Comparison of ENCODE assay signal across 17 cellular contexts in genomic region chr12:64752833-64753238, GRCh38. TPM values are rescaled to one million over a fixed set of nuclear protein-coding genes. Genes with fewer than 3 reads are reported as not detected.
DNase-seq lines count a peak whose midpoint lies in the region; ATAC-seq, FAIRE-seq and TF ChIP-seq lines count a peak whose summit lies in the region.
"Had no signal": no experiment of that assay in that cellular context is flagged by ENCODE, and none has a peak within 500 bp of the region (broad histone marks: within the 10 kb centered on the region; RNA-seq: fewer than 3 reads in every experiment).

No MANE protein-coding gene starts in this region.

- H3K4me3 Mint-ChIP-seq in T-helper 2 cell treated with Interferon-gamma antibody and Interleukin-4, amounts not matched to agents 5 μg/mL and 100 μg/mL, for 36 hours: peak overlapping the region; percentile 55

- H3K9ac ChIP-seq in endothelial cell of umbilical vein (replicated peaks; ENCODE audit: extremely low read depth, insufficient read depth, low read length): peak overlapping the region; percentile 11
- H3K9ac ChIP-seq: BLaER1 had no signal

- 72 to 85% (median 79%) methylated on average over 4 of the region's 4 CpGs for WGBS in psoas muscle, 3 donors

- H3K4me1 ChIP-seq in endothelial cell of umbilical vein (ENCODE audit: control insufficient read depth, extremely low read depth, insufficient read depth, low read length) (peaks cover 37% of the 10 kb centered on the region), psoas muscle (peaks cover 2% of the 10 kb centered on the region)

- H3K36me3 Mint-ChIP-seq in T-helper 2 cell treated with Interferon-gamma antibody and Interleukin-4, amounts not matched to agents 5 μg/mL and 100 μg/mL, for 36 hours (ENCODE audit: low read depth): peaks cover 49% of the 10 kb centered on the region

- no peaks in the 10 kb centered on the region for H3K27me3 Mint-ChIP-seq in T-helper 2 cell treated with Interferon-gamma antibody and Interleukin-4, amounts not matched to agents 5 μg/mL and 100 μg/mL, for 36 hours (ENCODE audit: low read depth)

- in situ Hi-C loops in GM13977 (cut with MboI; ENCODE audit: low pct_unique_long_range_greater_than_20kb, low sequenced_read_pairs, unreplicated experiment): no loop called here

- TF ChIP-seq CTCF in endothelial cell of umbilical vein (IDR thresholded peaks at IDR 0.05; ENCODE audit: extremely low read depth in 1 of 2, insufficient read depth in 1 of 2, low read depth in 1 of 2, low read length in 2 of 2) (no peak), psoas muscle (IDR thresholded peaks at IDR 0.05) (no peak), GM13977 (IDR thresholded peaks at IDR 0.05; ENCODE audit: extremely low read depth, insufficient read depth, missing control alignments) (no peak)

- H3K36me3 ChIP-seq in endothelial cell of umbilical vein (ENCODE audit: control insufficient read depth in 2 of 2, extremely low read depth in 1 of 2, insufficient read depth in 2 of 2, low read length in 2 of 2) (peaks cover 2% of the 10 kb centered on the region in 2 experiments), psoas muscle (ENCODE audit: insufficient read depth in 1 of 2, low read depth in 1 of 2) (peaks cover 0 to 61% of the 10 kb centered on the region in 2 donors)

- no peaks in the 10 kb centered on the region for H4K20me1 ChIP-seq in endothelial cell of umbilical vein (replicated peaks; ENCODE audit: control insufficient read depth, extremely low read depth, insufficient read depth, low read length)

- peak in 3 of 4 donors; percentile 42 to 67 (median 45) for ATAC-seq in psoas muscle
- ATAC-seq: body of pancreas, left lobe of liver had no signal

- intact Hi-C loops in endothelial cell of umbilical vein (cut with micrococcal nuclease) (no loop called here), psoas muscle (cut with DNase I) (no loop called here)

- peak overlapping the region in 1 of 3 experiments; percentile 9 for H3K4me3 ChIP-seq in endothelial cell of umbilical vein (replicated peaks in 1 of 3; ENCODE audit: insufficient read depth in 1 of 3, low read depth in 1 of 3, low read length in 3 of 3)
- no peak overlapping the region for H3K4me3 ChIP-seq in psoas muscle
- H3K4me3 ChIP-seq: BLaER1, body of pancreas, testis had no signal

- peak; percentile 76 for FAIRE-seq in endothelial cell of umbilical vein (lab: Jason Lieb, UNC)
- FAIRE-seq: HTR-8/SVneo had no signal

- DNase-seq in COLO829 (ENCODE audit: low spot score) (peak; percentile 81), endothelial cell of umbilical vein (ENCODE audit: low read depth, low spot score) (peak; percentile 84), psoas muscle (no peak), NCI-H187 treated with DMSO at 0.1 percent for 48 hours (lab: John Stamatoyannopoulos, UW) (no peak), NCI-H82 (lab: John Stamatoyannopoulos, UW) (no peak), GM13977 (ENCODE audit: low spot score) (no peak), activated gamma-delta T cell (lab: John Stamatoyannopoulos, UW) (no peak)
- peak; percentile 35 for DNase-seq in T-helper 2 cell treated with Interferon-gamma antibody and Interleukin-4, amounts not matched to agents 5 μg/mL and 100 μg/mL, for 36 hours (ENCODE audit: low spot score)
- DNase-seq: activated CD8-positive, alpha-beta memory T cell treated with anti-CD3 and anti-CD28 coated beads for 24 hours; body of pancreas; NCI-H1694 treated with DMSO at 0.1 percent for 48 hours; NCI-H524; posterior cingulate gyrus; testis had no signal

- peak overlapping the region; percentile 5 for H2AFZ ChIP-seq in endothelial cell of umbilical vein (ENCODE audit: low read depth, low read length)

- peak overlapping the region; percentile 44 for H3K4me2 ChIP-seq in endothelial cell of umbilical vein (ENCODE audit: insufficient read depth, low read length)
- H3K4me2 ChIP-seq: BLaER1 had no signal

- TF ChIP-seq POLR2A in endothelial cell of umbilical vein (IDR thresholded peaks at IDR 0.05; ENCODE audit: low read depth, low read length): peak; percentile 56

- H3K27me3 ChIP-seq in endothelial cell of umbilical vein (ENCODE audit: control insufficient read depth in 2 of 2, insufficient read depth in 2 of 2, low read length in 2 of 2) (no peaks in the 10 kb centered on the region), psoas muscle (ENCODE audit: insufficient read depth in 3 of 3, low read length in 2 of 3) (no peaks in the 10 kb centered on the region)
- H3K27me3 ChIP-seq: BLaER1, body of pancreas, testis had no signal

- no peaks in the 10 kb centered on the region for H3K9me3 Mint-ChIP-seq in T-helper 2 cell treated with Interferon-gamma antibody and Interleukin-4, amounts not matched to agents 5 μg/mL and 100 μg/mL, for 36 hours

- peak overlapping the region; percentile 77 for H3K27ac Mint-ChIP-seq in T-helper 2 cell treated with Interferon-gamma antibody and Interleukin-4, amounts not matched to agents 5 μg/mL and 100 μg/mL, for 36 hours

- dilution Hi-C loops in endothelial cell of umbilical vein (cut with MboI; ENCODE audit: extremely low pct_ligation_motif_present, low sequenced_read_pairs): no loop called here

- H3K27ac ChIP-seq in endothelial cell of umbilical vein (ENCODE audit: insufficient read depth, low read depth, low read length) (peak overlapping the region; percentile 50), psoas muscle (no peak overlapping the region)
- H3K27ac ChIP-seq: BLaER1, body of pancreas, testis had no signal

- peaks cover 37% of the 10 kb centered on the region for H3K4me1 Mint-ChIP-seq in T-helper 2 cell treated with Interferon-gamma antibody and Interleukin-4, amounts not matched to agents 5 μg/mL and 100 μg/mL, for 36 hours (ENCODE audit: low read depth)

- POLR2A ChIA-PET in endothelial cell of umbilical vein (lab: Charles Lee): no interaction called here

- H3K9me3 ChIP-seq in endothelial cell of umbilical vein (replicated peaks; ENCODE audit: control insufficient read depth, insufficient read depth, low read length) (no peaks in the 10 kb centered on the region), psoas muscle (no peaks in the 10 kb centered on the region)
- H3K9me3 ChIP-seq: BLaER1, body of pancreas, testis had no signal

- no peaks in the 10 kb centered on the region for H3K9me1 ChIP-seq in endothelial cell of umbilical vein (replicated peaks; ENCODE audit: control insufficient read depth, extremely low read depth, insufficient read depth, low read length)

- CTCF ChIA-PET in endothelial cell of umbilical vein (lab: Charles Lee): interaction anchor here (0.7 kb wide), 1 partner anchor 43 kb away, joined by 4 read pairs; no protein-coding TSS in a partner anchor

- BruUV-seq in endothelial cell of umbilical vein (replicated peaks; lab: Mats Ljungman, UMichigan): no TSS peak

- peaks cover 14% of the 10 kb centered on the region for H3K79me2 ChIP-seq in endothelial cell of umbilical vein (ENCODE audit: control insufficient read depth, insufficient read depth, low read length)

TF ChIP-seq in endothelial cell of umbilical vein, 7 proteins besides CTCF, POLR2A, EP300 and RAD21:
- TF ChIP-seq MYC (IDR thresholded peaks at IDR 0.05; ENCODE audit: low read depth, low read length): no peak
- no peak for TF ChIP-seq EZH2 (IDR thresholded peaks at IDR 0.05; ENCODE audit: borderline replicate concordance, low read depth, low read length, severe bottlenecking)
- TF ChIP-seq POLR2AphosphoS5 (IDR thresholded peaks at IDR 0.05; ENCODE audit: insufficient read depth, low read depth, low read length): peak; percentile 85
- peak; percentile 96 for TF ChIP-seq FOS (IDR thresholded peaks at IDR 0.05; ENCODE audit: borderline replicate concordance, insufficient read depth, low read length)
- peak; percentile 53 for TF ChIP-seq JUN (IDR thresholded peaks at IDR 0.05; ENCODE audit: borderline replicate concordance, insufficient read depth, insufficient read length, low read depth)
- TF ChIP-seq GATA2 (IDR thresholded peaks at IDR 0.05; ENCODE audit: insufficient read depth, insufficient read length, low read depth, low read length): peak; percentile 100
- TF ChIP-seq MAX (IDR thresholded peaks at IDR 0.05; ENCODE audit: insufficient read depth, insufficient read length): no peak

RNA-seq across cellular contexts. Expression of gene GNS, which starts 6.4 kb away (rescaled TPM):
- total RNA-seq in endothelial cell of umbilical vein: 129 and 142 TPM in 2 replicates
- 92.8 and 107 TPM in 2 replicates for polyA plus RNA-seq in endothelial cell of umbilical vein
- 79.2 and 81.1 TPM in 2 replicates for polyA plus RNA-seq in endothelial cell of umbilical vein (2011; cell fraction: cytosol; rRNA removed)
- 56.6 and 67.1 TPM in 2 replicates for polyA plus RNA-seq in endothelial cell of umbilical vein (2011; cell fraction: nucleus; rRNA removed)
- 131 and 155 TPM in 2 replicates for polyA plus RNA-seq in endothelial cell of umbilical vein (2012)
- 380 and 387 TPM in 2 replicates for polyA minus RNA-seq in endothelial cell of umbilical vein
- polyA minus RNA-seq in endothelial cell of umbilical vein (2011; cell fraction: cytosol; rRNA and poly(A)+ RNA removed): 71.4 TPM
- 61.7 and 108 TPM in 2 replicates for polyA minus RNA-seq in endothelial cell of umbilical vein (2011; cell fraction: nucleus; rRNA and poly(A)+ RNA removed)
- total RNA-seq in psoas muscle: 10 to 100 TPM; 36.5 to 55.3 (median 40.9) TPM
- 10 to 100 TPM; 18.7 to 32.5 (median 22.8) TPM for polyA plus RNA-seq in psoas muscle

Comparison
In these comparisons a context has a peak if more than half of its experiments do, and no peak if none do; other contexts are left out.
1. DNase-seq: peak in COLO829 (single experiment), T-helper 2 cell treated with Interferon-gamma antibody and Interleukin-4, amounts not matched to agents 5 μg/mL and 100 μg/mL, for 36 hours (single experiment) and endothelial cell of umbilical vein (single experiment); none in psoas muscle (0 of 2), NCI-H187 treated with DMSO at 0.1 percent for 48 hours (single experiment), NCI-H82 (single experiment), GM13977 (single experiment) and activated gamma-delta T cell (single experiment).